17 cellular contexts compared by ENCODE assay signal in the genomic region with DNA sequence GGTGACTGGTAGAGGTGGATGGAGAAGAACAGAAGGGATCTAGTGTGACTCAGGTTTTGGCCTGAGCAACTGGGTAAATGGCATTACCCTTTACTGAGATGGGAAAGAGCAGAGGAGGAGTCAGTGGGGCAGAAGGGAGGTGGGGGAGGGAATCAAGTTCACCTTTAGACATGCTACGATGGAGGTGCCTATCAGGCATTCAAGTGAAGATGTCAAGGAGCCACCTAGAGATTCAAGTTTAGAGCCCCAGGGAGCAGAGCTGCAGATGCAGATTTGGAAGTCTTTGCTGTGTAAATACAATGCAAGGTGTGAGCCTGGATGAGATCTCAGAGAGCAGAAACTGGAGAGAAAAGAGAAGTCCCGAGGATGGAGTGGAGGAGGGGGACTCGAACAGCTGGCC. TPM values are rescaled to one million over a fixed set of nuclear protein-coding genes. Genes with fewer than 3 reads are reported as not detected.
DNase-seq lines count a peak whose midpoint lies in the region; ATAC-seq, FAIRE-seq and TF ChIP-seq lines count a peak whose summit lies in the region.
"Had no signal": no experiment of that assay in that cellular context is flagged by ENCODE, and none has a peak within 500 bp of the region (broad histone marks: within the 10 kb centered on the region; RNA-seq: fewer than 3 reads in every experiment).

No MANE protein-coding gene starts in this region.

- TF ChIP-seq CTCF in GM23338 (conservative IDR thresholded peaks at IDR 0.05; ENCODE audit: low read depth in 2 of 2) (no peak), colonic mucosa (IDR thresholded peaks at IDR 0.05) (no peak)

- H2AFZ ChIP-seq in GM23338: no peak overlapping the region

- peak; percentile 46 for FAIRE-seq in GM12892 (lab: Jason Lieb, UNC)
- FAIRE-seq: A549, H54 had no signal

- intact Hi-C loops in colonic mucosa (cut with DNase I): no loop called here

- no peak overlapping the region for H3K27ac ChIP-seq in GM23338 (ENCODE audit: low read depth)
- H3K27ac ChIP-seq in colonic mucosa: peak overlapping the region; percentile 93
- peak overlapping the region; percentile 93 to 94 for H3K27ac ChIP-seq in mucosa of rectum (ENCODE audit: low read depth in 2 of 2, low read length in 2 of 2)
- H3K27ac ChIP-seq: A549 had no signal

- no peak overlapping the region for H3K27ac Mint-ChIP-seq in GM23338
- H3K27ac Mint-ChIP-seq: CD14-positive monocyte; CD8-positive, alpha-beta T cell had no signal

- TF ChIP-seq POLR2A in GM12892 (IDR thresholded peaks at IDR 0.05; ENCODE audit: low read depth, low read length): no peak

- H3K9me2 ChIP-seq in GM23338 (ENCODE audit: insufficient read depth): no peaks in the 10 kb centered on the region

- H3K4me3 Mint-ChIP-seq in GM23338: no peak overlapping the region
- H3K4me3 Mint-ChIP-seq: CD14-positive monocyte; CD8-positive, alpha-beta T cell had no signal

- peaks cover 12% of the 10 kb centered on the region for H3K4me1 Mint-ChIP-seq in GM23338

- H3K36me3 ChIP-seq in GM23338 (ENCODE audit: insufficient read depth) (no peaks in the 10 kb centered on the region), colonic mucosa (no peaks in the 10 kb centered on the region), mucosa of rectum (ENCODE audit: control insufficient read depth in 2 of 2, insufficient read depth in 2 of 2, low read length in 2 of 2) (peaks cover 0 to 10% of the 10 kb centered on the region in 2 donors)

- no peaks in the 10 kb centered on the region for H4K20me1 ChIP-seq in GM23338 (replicated peaks; ENCODE audit: insufficient read depth)

- H3K4me1 ChIP-seq in GM23338 (ENCODE audit: insufficient read depth): no peaks in the 10 kb centered on the region
- peaks cover 15% of the 10 kb centered on the region for H3K4me1 ChIP-seq in colonic mucosa
- peaks cover 53 to 55% of the 10 kb centered on the region in 2 donors for H3K4me1 ChIP-seq in mucosa of rectum (ENCODE audit: control insufficient read depth in 2 of 2, insufficient read depth in 2 of 2, low read length in 2 of 2)
- H3K4me1 ChIP-seq: A549 had no signal

- H3K4me3 ChIP-seq in GM23338: no peak overlapping the region
- no peak overlapping the region for H3K4me3 ChIP-seq in colonic mucosa
- no peak overlapping the region for H3K4me3 ChIP-seq in mucosa of rectum (ENCODE audit: low read length in 2 of 2)
- H3K4me3 ChIP-seq: A549 had no signal

- peaks cover 37% of the 10 kb centered on the region for H3K27me3 ChIP-seq in GM23338 (ENCODE audit: insufficient read depth)
- H3K27me3 ChIP-seq in colonic mucosa: no peaks in the 10 kb centered on the region
- no peaks in the 10 kb centered on the region for H3K27me3 ChIP-seq in mucosa of rectum (ENCODE audit: control insufficient read depth in 2 of 2, insufficient read depth in 2 of 2, low read length in 2 of 2)

- H3F3A ChIP-seq in GM23338 (replicated peaks; ENCODE audit: low read depth): no peaks in the 10 kb centered on the region

- DNase-seq in GM12892 (ENCODE audit: insufficient read length) (no peak), GM23338 (ENCODE audit: low spot score) (peak; percentile 19), colonic mucosa (no peak), NCI-H187 (lab: John Stamatoyannopoulos, UW) (no peak), AG08396 (ENCODE audit: low spot score) (no peak)
- DNase-seq: Caco-2; CD8-positive, alpha-beta T cell; DND-41; GDM1 had no signal

- H3K9ac ChIP-seq in colonic mucosa (ENCODE audit: low read depth in 2 of 2, low read length in 2 of 2): peak overlapping the region in 1 of 2 donors; percentile 87
- no peak overlapping the region for H3K9ac ChIP-seq in mucosa of rectum (ENCODE audit: low read depth in 1 of 2, low read length in 2 of 2)

- ATAC-seq in GM23338 (peak; percentile 84), GM18519 (IDR thresholded peaks at IDR 0.05; ENCODE audit: low FRiP score, unreplicated experiment) (no peak)
- ATAC-seq: A549; CD8-positive, alpha-beta T cell had no signal

- H3K9me3 Mint-ChIP-seq in GM23338: no peaks in the 10 kb centered on the region
- H3K9me3 Mint-ChIP-seq: CD14-positive monocyte; CD8-positive, alpha-beta T cell had no signal

- H3K79me2 ChIP-seq in GM23338 (replicated peaks; ENCODE audit: insufficient read depth): no peaks in the 10 kb centered on the region

- H3K4me2 ChIP-seq in GM23338: no peak overlapping the region
- H3K4me2 ChIP-seq: A549 had no signal

- H3K36me3 Mint-ChIP-seq in GM23338 (ENCODE audit: low read depth): no peaks in the 10 kb centered on the region
- H3K36me3 Mint-ChIP-seq: CD14-positive monocyte; CD8-positive, alpha-beta T cell had no signal

- H3K27me3 Mint-ChIP-seq in GM23338 (ENCODE audit: insufficient read depth, low read depth, poor library complexity): peaks cover 23% of the 10 kb centered on the region

- H3K9me3 ChIP-seq in colonic mucosa: no peaks in the 10 kb centered on the region
- no peaks in the 10 kb centered on the region for H3K9me3 ChIP-seq in mucosa of rectum (ENCODE audit: control insufficient read depth in 2 of 2, low read length in 2 of 2)
- H3K9me3 ChIP-seq: A549, Caco-2 had no signal

TF ChIP-seq in GM23338, 12 proteins besides CTCF, POLR2A, EP300 and RAD21:
- TF ChIP-seq EZH2 (IDR thresholded peaks at IDR 0.05; ENCODE audit: low read depth, unreplicated experiment): no peak
- TF ChIP-seq POLR2AphosphoS5 (IDR thresholded peaks at IDR 0.05; ENCODE audit: low read depth): no peak
- no peak for TF ChIP-seq EZH2phosphoT487 (IDR thresholded peaks at IDR 0.05; ENCODE audit: unreplicated experiment)
- TF ChIP-seq, protein P1, sequence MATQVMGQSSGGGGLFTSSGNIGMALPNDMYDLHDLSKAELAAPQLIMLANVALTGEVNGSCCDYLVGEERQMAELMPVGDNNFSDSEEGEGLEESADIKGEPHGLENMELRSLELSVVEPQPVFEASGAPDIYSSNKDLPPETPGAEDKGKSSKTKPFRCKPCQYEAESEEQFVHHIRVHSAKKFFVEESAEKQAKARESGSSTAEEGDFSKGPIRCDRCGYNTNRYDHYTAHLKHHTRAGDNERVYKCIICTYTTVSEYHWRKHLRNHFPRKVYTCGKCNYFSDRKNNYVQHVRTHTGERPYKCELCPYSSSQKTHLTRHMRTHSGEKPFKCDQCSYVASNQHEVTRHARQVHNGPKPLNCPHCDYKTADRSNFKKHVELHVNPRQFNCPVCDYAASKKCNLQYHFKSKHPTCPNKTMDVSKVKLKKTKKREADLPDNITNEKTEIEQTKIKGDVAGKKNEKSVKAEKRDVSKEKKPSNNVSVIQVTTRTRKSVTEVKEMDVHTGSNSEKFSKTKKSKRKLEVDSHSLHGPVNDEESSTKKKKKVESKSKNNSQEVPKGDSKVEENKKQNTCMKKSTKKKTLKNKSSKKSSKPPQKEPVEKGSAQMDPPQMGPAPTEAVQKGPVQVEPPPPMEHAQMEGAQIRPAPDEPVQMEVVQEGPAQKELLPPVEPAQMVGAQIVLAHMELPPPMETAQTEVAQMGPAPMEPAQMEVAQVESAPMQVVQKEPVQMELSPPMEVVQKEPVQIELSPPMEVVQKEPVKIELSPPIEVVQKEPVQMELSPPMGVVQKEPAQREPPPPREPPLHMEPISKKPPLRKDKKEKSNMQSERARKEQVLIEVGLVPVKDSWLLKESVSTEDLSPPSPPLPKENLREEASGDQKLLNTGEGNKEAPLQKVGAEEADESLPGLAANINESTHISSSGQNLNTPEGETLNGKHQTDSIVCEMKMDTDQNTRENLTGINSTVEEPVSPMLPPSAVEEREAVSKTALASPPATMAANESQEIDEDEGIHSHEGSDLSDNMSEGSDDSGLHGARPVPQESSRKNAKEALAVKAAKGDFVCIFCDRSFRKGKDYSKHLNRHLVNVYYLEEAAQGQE (IDR thresholded peaks at IDR 0.05; ENCODE audit: unreplicated experiment): no peak
- no peak for TF ChIP-seq ZNF331 (CRISPR knock-in tag; IDR thresholded peaks at IDR 0.05; ENCODE audit: low read depth)
- no peak for TF ChIP-seq STAT1 (IDR thresholded peaks at IDR 0.05; ENCODE audit: unreplicated experiment)
- TF ChIP-seq CREB1 (CRISPR knock-in tag; IDR thresholded peaks at IDR 0.05; ENCODE audit: low read depth): no peak
- no peak for TF ChIP-seq NANOG (IDR thresholded peaks at IDR 0.05; ENCODE audit: borderline replicate concordance)

RNA-seq across cellular contexts. Expression of gene MOGAT2, which starts 1.0 kb away (rescaled TPM):
- 0.40 TPM for polyA plus RNA-seq in GM12892 (2012; ENCODE audit: missing spikeins)
- total RNA-seq in GM23338 (2014; rRNA removed; shearing (Covaris generic)): not detected in 2 replicates
- not detected in 2 replicates for polyA plus RNA-seq in GM23338 (2016; fragmentation: Nextera tagmentation; extraction: Ambion mirVana)
- 100 to 1,000 TPM; 168 to 211 TPM for total RNA-seq in colonic mucosa
- total RNA-seq: CD8-positive, alpha-beta T cell; HT1080 had no signal
- polyA plus RNA-seq: A549, AG04450, BJ, CD14-positive monocyte had no signal

RNA-seq across cellular contexts. Expression of gene MAP6, which starts 47.8 kb away (rescaled TPM):
- polyA plus RNA-seq in GM12892 (2012; ENCODE audit: missing spikeins): 0.17 TPM
- 0.50 and 1.2 TPM in 2 replicates for total RNA-seq in GM23338 (2014; rRNA removed; shearing (Covaris generic))
- polyA plus RNA-seq in GM23338 (2016; fragmentation: Nextera tagmentation; extraction: Ambion mirVana): 0.16 and 0.31 TPM in 2 replicates
- 1 to 10 TPM in 1 of 2 donors, under 1 TPM in 1; 0.79 to 2.6 TPM for total RNA-seq in colonic mucosa
- total RNA-seq: CD8-positive, alpha-beta T cell had no signal
- polyA plus RNA-seq: CD14-positive monocyte had no signal

RNA-seq across cellular contexts. Expression of gene DGAT2, which starts 51.9 kb away (rescaled TPM):
- polyA plus RNA-seq in GM12892 (2012; ENCODE audit: missing spikeins): 11.6 TPM
- total RNA-seq in GM23338 (2014; rRNA removed; shearing (Covaris generic)): 1.6 and 2.6 TPM in 2 replicates
- polyA plus RNA-seq in GM23338 (2016; fragmentation: Nextera tagmentation; extraction: Ambion mirVana): 1.9 TPM in 2 replicates
- 1 to 10 TPM; 3.0 to 5.9 TPM for total RNA-seq in colonic mucosa
- total RNA-seq: CD8-positive, alpha-beta T cell had no signal

Comparison
In these comparisons a context has a peak if more than half of its experiments do, and no peak if none do; other contexts are left out.
1. RNA of gene MOGAT2, which starts 1.0 kb away (total RNA-seq): 168 to 211 TPM in colonic mucosa; not detected in GM23338; every median in the first group is over 100 times any median in the second.